Comparison of ENCODE assay signal across 13 cellular contexts in genomic region chr12:82019533-82019932, GRCh38.
DNase-seq lines count a peak whose midpoint lies in the region; ATAC-seq, FAIRE-seq and TF ChIP-seq lines count a peak whose summit lies in the region.
"Had no signal": no experiment of that assay in that cellular context is flagged by ENCODE, and none has a peak within 500 bp of the region (broad histone marks: within the 10 kb centered on the region; RNA-seq: fewer than 3 reads in every experiment).

No MANE protein-coding gene starts in this region.

- POLR2A ChIA-PET in HCT116 (lab: Charles Lee) = no interaction called here
- POLR2A ChIA-PET in activated CD8-positive, alpha-beta T cell treated with anti-CD3 and anti-CD28 coated beads for 36 hours (lab: Charles Lee) = no interaction called here

- no peaks in the 10 kb centered on the region for H3K27me3 Mint-ChIP-seq in activated CD8-positive, alpha-beta T cell treated with anti-CD3 and anti-CD28 coated beads for 36 hours
- no peaks in the 10 kb centered on the region for H3K27me3 Mint-ChIP-seq in activated T-cell treated with anti-CD3 and anti-CD28 coated beads, Interleukin-2, amount 50 U/mL, for 4 hours (ENCODE audit: low read depth)

- no peaks in the 10 kb centered on the region for H3K27me3 ChIP-seq in DND-41 (ENCODE audit: insufficient read depth, low read length, poor library complexity)
- H3K27me3 ChIP-seq in HCT116 (ENCODE audit: insufficient read depth, low read length) = no peaks in the 10 kb centered on the region
- H3K27me3 ChIP-seq: adrenal gland had no signal

- no TSS peak for BruUV-seq in HCT116 (replicated peaks; lab: Mats Ljungman, UMichigan)

- FAIRE-seq in kidney (lab: Jason Lieb, UNC) = no peak

- RAD21 ChIA-PET in HCT116 (lab: Charles Lee; ENCODE audit: low non-redundant PET in 1 of 2, low total read pairs in 2 of 2, uncharacterized antibody in 2 of 2, unreplicated experiment in 2 of 2) = no interaction called here

- H2AFZ ChIP-seq in DND-41 (ENCODE audit: low read depth, low read length) (no peak overlapping the region), HCT116 (ENCODE audit: low read depth, low read length, poor library complexity, severe bottlenecking) (no peak overlapping the region)

- H3K4me3 Mint-ChIP-seq in activated CD8-positive, alpha-beta T cell treated with anti-CD3 and anti-CD28 coated beads for 36 hours = no peak overlapping the region
- no peak overlapping the region for H3K4me3 Mint-ChIP-seq in activated T-cell treated with anti-CD3 and anti-CD28 coated beads, Interleukin-2, amount 50 U/mL, for 4 hours

- H3K79me2 ChIP-seq in DND-41 (ENCODE audit: insufficient read depth, low read length) (no peaks in the 10 kb centered on the region), HCT116 (ENCODE audit: insufficient read depth, low read length) (no peaks in the 10 kb centered on the region)

- H3K36me3 ChIP-seq in DND-41 (ENCODE audit: insufficient read depth, low read length) (no peaks in the 10 kb centered on the region), HCT116 (ENCODE audit: control insufficient read depth in 1 of 2, insufficient read depth in 2 of 2, low read length in 2 of 2) (no peaks in the 10 kb centered on the region), kidney (ENCODE audit: control insufficient read depth in 1 of 2, insufficient read depth in 2 of 2, low read length in 2 of 2) (no peaks in the 10 kb centered on the region)
- H3K36me3 ChIP-seq: adrenal gland had no signal

- peak; percentile 19 for TF ChIP-seq CTCF in DND-41 (IDR thresholded peaks at IDR 0.05; ENCODE audit: borderline replicate concordance, extremely low read depth, low read length, poor library complexity, severe bottlenecking)
- peak in 2 of 3 experiments; percentile 23 to 44; a peak in 2 of 6 replicates for TF ChIP-seq CTCF in HCT116 (IDR thresholded peaks at IDR 0.05 in 2 of 3, conservative IDR thresholded peaks at IDR 0.05 in 1 of 3; ENCODE audit: borderline replicate concordance in 1 of 3, insufficient read depth in 1 of 3, low read depth in 2 of 3, low read length in 2 of 3)
- TF ChIP-seq CTCF in activated CD8-positive, alpha-beta T cell treated with anti-CD3 and anti-CD28 coated beads for 36 hours (IDR thresholded peaks at IDR 0.05) = no peak
- TF ChIP-seq CTCF in kidney (IDR thresholded peaks at IDR 0.05; ENCODE audit: borderline replicate concordance, extremely low read depth, insufficient read depth) = peak; percentile 7

- TF ChIP-seq POLR2A in HCT116 (IDR thresholded peaks at IDR 0.05; ENCODE audit: borderline replicate concordance, extremely low read depth, insufficient read depth, insufficient read length) = no peak

- no peaks in the 10 kb centered on the region for H3K36me3 Mint-ChIP-seq in activated CD8-positive, alpha-beta T cell treated with anti-CD3 and anti-CD28 coated beads for 36 hours (ENCODE audit: low read depth)
- H3K36me3 Mint-ChIP-seq in activated T-cell treated with anti-CD3 and anti-CD28 coated beads, Interleukin-2, amount 50 U/mL, for 4 hours (ENCODE audit: insufficient read depth) = no peaks in the 10 kb centered on the region

- H3K9ac ChIP-seq in DND-41 (ENCODE audit: low read depth, low read length) (no peak overlapping the region), HCT116 (ENCODE audit: low read length) (no peak overlapping the region), kidney (ENCODE audit: low read length in 2 of 2) (no peak overlapping the region)

- H3K4me2 ChIP-seq in DND-41 (ENCODE audit: insufficient read depth, low read length) = no peak overlapping the region
- H3K4me2 ChIP-seq in HCT116 (ENCODE audit: low read length) = no peak overlapping the region

- DNase-seq in DND-41 (no peak), HCT116 (ENCODE audit: low read depth, low spot score) (no peak), kidney (no peak), EL (no peak)
- peak; percentile 14 for DNase-seq in activated CD8-positive, alpha-beta T cell treated with anti-CD3 and anti-CD28 coated beads for 36 hours
- no peak for DNase-seq in activated CD4-positive, CD25-positive, alpha-beta regulatory T cell treated with anti-CD3 and anti-CD28 coated beads, Interleukin-2, amount 50 U/mL, for 72 hours
- DNase-seq in activated T-cell treated with anti-CD3 and anti-CD28 coated beads, Interleukin-2, amount 50 U/mL, for 4 hours = no peak
- DNase-seq: adrenal gland; DMS79 treated with DMSO at 0.1 percent for 48 hours; NCI-H446; stimulated activated CD4-positive, alpha-beta T cell treated with anti-CD3 and anti-CD28 coated beads, Interleukin-12 subunit alpha, Interleukin-12 subunit beta, amount 100 ng/mL, for 4 hours; stimulated activated CD8-positive, alpha-beta memory T cell treated with anti-CD3 and anti-CD28 coated beads, Interleukin-4, amount 100 ng/mL, for 48 hours had no signal

- peaks cover 7% of the 10 kb centered on the region for H3K9me3 ChIP-seq in DND-41 (ENCODE audit: insufficient read depth, low read length, severe bottlenecking)
- no peaks in the 10 kb centered on the region for H3K9me3 ChIP-seq in HCT116 (ENCODE audit: control insufficient read depth in 1 of 2, insufficient read depth in 1 of 2, low read depth in 1 of 2, low read length in 2 of 2)
- peaks cover 0 to 12% of the 10 kb centered on the region in 2 donors for H3K9me3 ChIP-seq in kidney (ENCODE audit: control insufficient read depth in 1 of 2, low read length in 2 of 2)
- H3K9me3 ChIP-seq: adrenal gland had no signal

- H3K4me3 ChIP-seq in DND-41 (ENCODE audit: low read depth in 1 of 2, low read length in 2 of 2) (no peak overlapping the region), HCT116 (replicated peaks in 1 of 2; ENCODE audit: low read depth in 1 of 2, low read length in 2 of 2) (no peak overlapping the region), kidney (ENCODE audit: low read length in 2 of 2) (no peak overlapping the region)
- H3K4me3 ChIP-seq: adrenal gland had no signal

- ATAC-seq in DND-41 (ENCODE audit: insufficient read depth, low read depth) (no peak), HCT116 (no peak), GM19395 (IDR thresholded peaks at IDR 0.05; ENCODE audit: unreplicated experiment) (no peak)
- no peak for ATAC-seq in activated CD8-positive, alpha-beta T cell treated with anti-CD3 and anti-CD28 coated beads for 36 hours
- ATAC-seq in activated T-cell treated with anti-CD3 and anti-CD28 coated beads, Interleukin-2, amount 50 U/mL, for 4 hours = no peak

- no peak overlapping the region for H3K27ac Mint-ChIP-seq in activated CD8-positive, alpha-beta T cell treated with anti-CD3 and anti-CD28 coated beads for 36 hours

- H3K4me1 ChIP-seq in DND-41 (ENCODE audit: insufficient read depth, low read length) (no peaks in the 10 kb centered on the region), HCT116 (ENCODE audit: control insufficient read depth in 1 of 2, insufficient read depth in 2 of 2, low read length in 2 of 2) (no peaks in the 10 kb centered on the region), kidney (ENCODE audit: control insufficient read depth in 1 of 2, insufficient read depth in 1 of 2, low read depth in 1 of 2, low read length in 2 of 2) (peaks cover 0 to 4% of the 10 kb centered on the region in 2 donors)
- H3K4me1 ChIP-seq: adrenal gland had no signal

- H3K27ac ChIP-seq in DND-41 (ENCODE audit: low read length) (no peak overlapping the region), HCT116 (ENCODE audit: low read depth, low read length) (no peak overlapping the region), kidney (ENCODE audit: low read depth in 2 of 2, low read length in 2 of 2) (no peak overlapping the region)
- H3K27ac ChIP-seq: adrenal gland had no signal

- peaks cover 3% of the 10 kb centered on the region for H3K9me3 Mint-ChIP-seq in activated CD8-positive, alpha-beta T cell treated with anti-CD3 and anti-CD28 coated beads for 36 hours
- peaks cover 15% of the 10 kb centered on the region for H3K9me3 Mint-ChIP-seq in activated T-cell treated with anti-CD3 and anti-CD28 coated beads, Interleukin-2, amount 50 U/mL, for 4 hours

- H3K9me2 ChIP-seq in HCT116 (ENCODE audit: insufficient read depth) = no peaks in the 10 kb centered on the region

- CTCF ChIA-PET in HCT116 (lab: Charles Lee) = no interaction called here
- CTCF ChIA-PET in activated CD8-positive, alpha-beta T cell treated with anti-CD3 and anti-CD28 coated beads for 36 hours (lab: Charles Lee) = no interaction called here

- no peak for TF ChIP-seq RAD21 in HCT116 (IDR thresholded peaks at IDR 0.05; ENCODE audit: low read depth)

- no peaks in the 10 kb centered on the region for H3K4me1 Mint-ChIP-seq in activated CD8-positive, alpha-beta T cell treated with anti-CD3 and anti-CD28 coated beads for 36 hours (ENCODE audit: low read depth)
- no peaks in the 10 kb centered on the region for H3K4me1 Mint-ChIP-seq in activated T-cell treated with anti-CD3 and anti-CD28 coated beads, Interleukin-2, amount 50 U/mL, for 4 hours (ENCODE audit: low read depth)

- H4K20me1 ChIP-seq in DND-41 (ENCODE audit: insufficient read depth, low read length) (no peaks in the 10 kb centered on the region), HCT116 (ENCODE audit: insufficient read depth) (no peaks in the 10 kb centered on the region)

- intact Hi-C loops in HCT116 (cut with micrococcal nuclease) (no loop called here), kidney (cut with DNase I) (no loop called here)
- intact Hi-C loops in activated CD8-positive, alpha-beta T cell treated with anti-CD3 and anti-CD28 coated beads for 36 hours (cut with micrococcal nuclease) = no loop called here

TF ChIP-seq in HCT116, 20 proteins besides CTCF, POLR2A, EP300 and RAD21:
- TF ChIP-seq EGR1 (IDR thresholded peaks at IDR 0.05; ENCODE audit: low read depth) (no peak), MAX (IDR thresholded peaks at IDR 0.05) (no peak), EZH2 (IDR thresholded peaks at IDR 0.05) (no peak)
